Comparison of ENCODE assay signal across 1 cellular context in genomic region chr15:58486062-58486461, GRCh38.
TF ChIP-seq lines count a peak whose summit lies in the region.

No MANE protein-coding gene starts in this region.

TF ChIP-seq in K562, 482 proteins besides CTCF, POLR2A, EP300 and RAD21 (continued from another document and continues in another):
- no peak for TF ChIP-seq ARHGAP35 (IDR thresholded peaks at IDR 0.05; ENCODE audit: partially characterized antibody)
- TF ChIP-seq SMC3 (conservative IDR thresholded peaks at IDR 0.05; ENCODE audit: insufficient read depth, low read depth, low read length) = no peak
- no peak for TF ChIP-seq TFAM (CRISPR knock-in tag; conservative IDR thresholded peaks at IDR 0.05)
- TF ChIP-seq LCOR (CRISPR knock-in tag; IDR thresholded peaks at IDR 0.05) = no peak
- peak; percentile 33; the same call in 1 of the 2 replicates for TF ChIP-seq EGR1 (conservative IDR thresholded peaks at IDR 0.05)
- no peak for TF ChIP-seq SIN3A (IDR thresholded peaks at IDR 0.05; ENCODE audit: borderline replicate concordance in 2 of 2, control insufficient read depth in 1 of 2, low read depth in 2 of 2, low read length in 2 of 2)
- TF ChIP-seq MCM5 (IDR thresholded peaks at IDR 0.05; ENCODE audit: low read depth) = no peak
- TF ChIP-seq SMAD3 (CRISPR knock-in tag; conservative IDR thresholded peaks at IDR 0.05) = no peak
- TF ChIP-seq ZNF644 (tag; IDR thresholded peaks at IDR 0.05; ENCODE audit: low read depth) = no peak
- TF ChIP-seq FOXK2 (conservative IDR thresholded peaks at IDR 0.05 in 1 of 2, IDR thresholded peaks at IDR 0.05 in 1 of 2; ENCODE audit: low read depth in 2 of 2) = no peak
- TF ChIP-seq FOSL1 (tag; conservative IDR thresholded peaks at IDR 0.05) = peak; percentile 62
- TF ChIP-seq CBFA2T2 (conservative IDR thresholded peaks at IDR 0.05) = peak; percentile 69
- no peak for TF ChIP-seq ZNF431 (CRISPR knock-in tag; IDR thresholded peaks at IDR 0.05)
- TF ChIP-seq GTF3C2 (IDR thresholded peaks at IDR 0.05; ENCODE audit: borderline replicate concordance, extremely low read depth, insufficient read length) = no peak
- TF ChIP-seq CHD4 (IDR thresholded peaks at IDR 0.05; ENCODE audit: insufficient read depth, insufficient replicate concordance, low read depth, low read length, poor library complexity, severe bottlenecking) = no peak
- TF ChIP-seq MTA3 (IDR thresholded peaks at IDR 0.05; ENCODE audit: borderline replicate concordance) = 0 out of 2 replicates have a peak, but pooled peaks have one; percentile 30
- TF ChIP-seq ZNF436 (CRISPR knock-in tag; IDR thresholded peaks at IDR 0.05) = no peak
- no peak for TF ChIP-seq BRF2 (IDR thresholded peaks at IDR 0.05; ENCODE audit: borderline replicate concordance, insufficient read depth, insufficient read length)
- no peak for TF ChIP-seq ZNF77 (CRISPR knock-in tag; IDR thresholded peaks at IDR 0.05)
- no peak for TF ChIP-seq RBM15 (IDR thresholded peaks at IDR 0.05; ENCODE audit: insufficient read depth, low read length)
- no peak for TF ChIP-seq ATF2 (CRISPR knock-in tag; IDR thresholded peaks at IDR 0.05)
- TF ChIP-seq ZBTB11 (CRISPR knock-in tag; IDR thresholded peaks at IDR 0.05) = 0 out of 6 replicates have a peak, but pooled peaks of 1 of the 3 experiments have one; percentile 46
- TF ChIP-seq BRD4 (IDR thresholded peaks at IDR 0.05) = no peak
- peak; percentile 26 for TF ChIP-seq MEIS2 (IDR thresholded peaks at IDR 0.05; ENCODE audit: partially characterized antibody)
- TF ChIP-seq ZBTB43 (CRISPR knock-in tag; IDR thresholded peaks at IDR 0.05) = no peak
- no peak for TF ChIP-seq CUX1 (CRISPR knock-in tag; IDR thresholded peaks at IDR 0.05)
- 0 out of 2 replicates have a peak, but pooled peaks have one; percentile 53 for TF ChIP-seq MECOM (CRISPR knock-in tag; IDR thresholded peaks at IDR 0.05)
- no peak for TF ChIP-seq ZNF121 (CRISPR knock-in tag; conservative IDR thresholded peaks at IDR 0.05)
- TF ChIP-seq RERE (CRISPR knock-in tag; IDR thresholded peaks at IDR 0.05; ENCODE audit: borderline replicate concordance) = no peak
- no peak for TF ChIP-seq SREBF2 (CRISPR knock-in tag; IDR thresholded peaks at IDR 0.05)
- TF ChIP-seq ZNF324 (CRISPR knock-in tag; IDR thresholded peaks at IDR 0.05) = no peak
- TF ChIP-seq JUND (IDR thresholded peaks at IDR 0.05; ENCODE audit: borderline replicate concordance, low read depth, low read length) = peak; percentile 29; the same call in 1 of the 2 replicates
- peak; percentile 30; the same call in 1 of the 3 replicates for TF ChIP-seq JUND (tag; IDR thresholded peaks at IDR 0.05; ENCODE audit: borderline replicate concordance, low read depth, low read length)
- TF ChIP-seq COPS2 (conservative IDR thresholded peaks at IDR 0.05) = no peak
- TF ChIP-seq JUNB (CRISPR knock-in tag; conservative IDR thresholded peaks at IDR 0.05) = no peak
- no peak for TF ChIP-seq KDM2B (CRISPR knock-in tag; IDR thresholded peaks at IDR 0.05)
- TF ChIP-seq HIVEP1 (CRISPR knock-in tag; IDR thresholded peaks at IDR 0.05) = no peak
- TF ChIP-seq HDAC6 (IDR thresholded peaks at IDR 0.05; ENCODE audit: low read depth, low read length) = no peak
- TF ChIP-seq ZNF140 (CRISPR knock-in tag; IDR thresholded peaks at IDR 0.05) = no peak
- no peak for TF ChIP-seq ZNF347 (CRISPR knock-in tag; IDR thresholded peaks at IDR 0.05; ENCODE audit: low read depth)
